8 cellular contexts compared by ENCODE assay signal in genomic region chr11:64186205-64187165, GRCh38. TPM values are rescaled to one million over a fixed set of nuclear protein-coding genes. Genes with fewer than 3 reads are reported as not detected.
DNase-seq lines count a peak whose midpoint lies in the region; ATAC-seq, FAIRE-seq and TF ChIP-seq lines count a peak whose summit lies in the region.

No MANE protein-coding gene starts in this region.

- no peak for FAIRE-seq in A549 (lab: Jason Lieb, UNC)

- no peaks in the 10 kb centered on the region for H3K27me3 ChIP-seq in lung (ENCODE audit: control insufficient read depth, insufficient read depth)

- DNase-seq in A549 (ENCODE audit: low read depth in 1 of 2, low spot score in 1 of 2) (no peak), activated T-cell treated with anti-CD3 and anti-CD28 coated beads for 4 hours (peak; percentile 21), lung (ENCODE audit: low spot score) (no peak), LoVo (ENCODE audit: low spot score) (no peak), NCI-H2029 (lab: John Stamatoyannopoulos, UW) (no peak)

- TF ChIP-seq CTCF in A549 (IDR thresholded peaks at IDR 0.05) = no peak
- TF ChIP-seq CTCF in lung (IDR thresholded peaks at IDR 0.05; ENCODE audit: control extremely low read depth, extremely low read depth) = no peak

- CTCF ChIA-PET in A549 (lab: Yijun Ruan, JAX) = interaction anchor here (0.8 to 3.4 kb wide), 11 partner anchors 9 to 188 kb away, joined by 3 to 29 read pairs (median 4); partner anchors contain the start of genes FERMT3, FKBP2 and MACROD1

- H3K4me1 ChIP-seq in A549 (peaks cover 21% of the 10 kb centered on the region), lung (ENCODE audit: control insufficient read depth in 2 of 2, insufficient read depth in 2 of 2, low read length in 2 of 2) (peaks cover 0 to 4% of the 10 kb centered on the region in 2 donors)

- POLR2A ChIA-PET in A549 (lab: Yijun Ruan, JAX) = interaction anchor here (0.6 to 2.3 kb wide), 18 partner anchors 11 to 247 kb away, joined by 3 to 22 read pairs (median 4); partner anchors contain the start of genes COX8A, FKBP2, GPR137 and MACROD1

- peak; percentile 79 for TF ChIP-seq POLR2A in A549 (IDR thresholded peaks at IDR 0.05; ENCODE audit: low read length)

- TF ChIP-seq RAD21 in A549 (conservative IDR thresholded peaks at IDR 0.05 in 1 of 2, IDR thresholded peaks at IDR 0.05 in 1 of 2) = no peak

- peak in 1 of 2 experiments; percentile 0; a peak in 2 of 6 replicates for ATAC-seq in A549
- ATAC-seq in HG02840 (IDR thresholded peaks at IDR 0.05; ENCODE audit: low FRiP score, unreplicated experiment) = peak; percentile 6
- no peak for ATAC-seq in lung (ENCODE audit: insufficient read depth, low FRiP score)
- no peak for ATAC-seq in GM18861 (IDR thresholded peaks at IDR 0.05; ENCODE audit: unreplicated experiment)
- no peak for ATAC-seq in HG02938 (IDR thresholded peaks at IDR 0.05; ENCODE audit: unreplicated experiment)

- H3K9me3 ChIP-seq in A549 (no peaks in the 10 kb centered on the region), lung (ENCODE audit: control insufficient read depth in 2 of 2, insufficient read depth in 1 of 2, low read length in 1 of 2) (no peaks in the 10 kb centered on the region)

- WGBS in A549 (ENCODE audit: missing lambda C conversion rate) = 3% methylated on average over 33 of the region's 90 CpGs
- 1% methylated on average over 67 to 90 of the region's 90 CpGs for WGBS in lung, 2 donors

- TF ChIP-seq EP300 in A549 (IDR thresholded peaks at IDR 0.05) = no peak

- H3K27ac ChIP-seq in A549 = no peak overlapping the region; a peak in 1 of 6 replicates
- H3K27ac ChIP-seq in lung (ENCODE audit: low read depth in 1 of 2, low read length in 1 of 2) = peak overlapping the region; percentile 80

- H3K36me3 ChIP-seq in lung (ENCODE audit: control insufficient read depth in 2 of 2, insufficient read depth in 2 of 2, low read length in 2 of 2) = no peaks in the 10 kb centered on the region

- H3K4me3 ChIP-seq in A549 (no peak overlapping the region), lung (no peak overlapping the region)

- no peak overlapping the region for H3K4me2 ChIP-seq in A549

TF ChIP-seq in A549, 52 proteins besides CTCF, POLR2A, EP300 and RAD21:
- peak; percentile 93; the same call in 1 of the 2 replicates for TF ChIP-seq MAX (IDR thresholded peaks at IDR 0.05)
- no peak for TF ChIP-seq EHF (CRISPR knock-in tag; IDR thresholded peaks at IDR 0.05)
- no peak for TF ChIP-seq CEBPB (IDR thresholded peaks at IDR 0.05)

RNA-seq across cellular contexts. Expression of gene STIP1, which starts 0.5 kb away (rescaled TPM):
- polyA plus RNA-seq in A549 (2011; rRNA removed) (288 and 300 TPM in 2 replicates), A549 (2017; fragmentation: RNase III; extraction: RNeasy Plus Mini Kit Qiagen cat#74134 plus additional on column Dnase treatment) (274 to 320 TPM (median 297 TPM) in 3 replicates), lung (10 to 100 TPM; 75.9 to 82.1 TPM)
- polyA plus RNA-seq in A549 (2012; cell fraction: cytosol; rRNA removed) = 268 and 305 TPM in 2 replicates
- polyA plus RNA-seq in A549 (2012; cell fraction: nucleus; rRNA removed) = 273 and 299 TPM in 2 replicates
- 535 and 537 TPM in 2 replicates for polyA minus RNA-seq in A549 (2011; rRNA and poly(A)+ RNA removed)
- total RNA-seq in lung = 100 to 1,000 TPM; 107 to 122 TPM

RNA-seq across cellular contexts. Expression of gene FERMT3, which starts 20.0 kb away (rescaled TPM):
- 0.42 and 0.56 TPM in 2 replicates for polyA plus RNA-seq in A549 (2011; rRNA removed)
- polyA plus RNA-seq in A549 (2012; cell fraction: cytosol; rRNA removed) = 2.6 and 3.2 TPM in 2 replicates
- polyA plus RNA-seq in A549 (2012; cell fraction: nucleus; rRNA removed) = 36.7 and 41.4 TPM in 2 replicates
- polyA plus RNA-seq in A549 (2017; fragmentation: RNase III; extraction: RNeasy Plus Mini Kit Qiagen cat#74134 plus additional on column Dnase treatment) = 1.9 to 2.1 TPM (median 2.0 TPM) in 3 replicates
- 0.66 and 0.68 TPM in 2 replicates for polyA minus RNA-seq in A549 (2011; rRNA and poly(A)+ RNA removed)
- 100 to 1,000 TPM in 1 of 2 donors, 10 to 100 TPM in 1; 17.4 to 102 TPM for total RNA-seq in lung
- polyA plus RNA-seq in lung = 100 to 1,000 TPM in 1 of 2 donors, 10 to 100 TPM in 1; 67.3 to 182 TPM

RNA-seq across cellular contexts. Expression of gene MACROD1, which starts 20.6 kb away (rescaled TPM):
- polyA plus RNA-seq in A549 (2011; rRNA removed) = 10.0 and 16.6 TPM in 2 replicates
- 8.8 and 11.9 TPM in 2 replicates for polyA plus RNA-seq in A549 (2012; cell fraction: cytosol; rRNA removed)
- polyA plus RNA-seq in A549 (2012; cell fraction: nucleus; rRNA removed) = 13.7 and 20.8 TPM in 2 replicates
- 12.0 to 16.4 TPM (median 15.1 TPM) in 3 replicates for polyA plus RNA-seq in A549 (2017; fragmentation: RNase III; extraction: RNeasy Plus Mini Kit Qiagen cat#74134 plus additional on column Dnase treatment)
- polyA minus RNA-seq in A549 (2011; rRNA and poly(A)+ RNA removed) = 3.5 and 6.7 TPM in 2 replicates
- total RNA-seq in lung = 10 to 100 TPM; 13.6 to 24.5 TPM
- 10 to 100 TPM in 1 of 2 donors, 1 to 10 TPM in 1; 9.9 to 70.0 TPM for polyA plus RNA-seq in lung

RNA-seq across cellular contexts. Expression of gene TRPT1, which starts 39.5 kb away (rescaled TPM):
- polyA plus RNA-seq in A549 (2011; rRNA removed) (18.6 and 25.2 TPM in 2 replicates), A549 (2017; fragmentation: RNase III; extraction: RNeasy Plus Mini Kit Qiagen cat#74134 plus additional on column Dnase treatment) (24.2 to 28.5 TPM (median 26.1 TPM) in 3 replicates), lung (10 to 100 TPM; 34.6 to 62.5 TPM)
- 31.3 and 36.3 TPM in 2 replicates for polyA plus RNA-seq in A549 (2012; cell fraction: cytosol; rRNA removed)
- polyA plus RNA-seq in A549 (2012; cell fraction: nucleus; rRNA removed) = 59.6 and 75.7 TPM in 2 replicates
- 26.9 and 27.9 TPM in 2 replicates for polyA minus RNA-seq in A549 (2011; rRNA and poly(A)+ RNA removed)
- 10 to 100 TPM; 18.3 to 34.0 TPM for total RNA-seq in lung

RNA-seq across cellular contexts. Expression of gene NUDT22, which starts 39.6 kb away (rescaled TPM):
- polyA plus RNA-seq in A549 (2011; rRNA removed) (21.5 and 21.7 TPM in 2 replicates), A549 (2017; fragmentation: RNase III; extraction: RNeasy Plus Mini Kit Qiagen cat#74134 plus additional on column Dnase treatment) (25.7 to 33.2 TPM (median 33.1 TPM) in 3 replicates), lung (10 to 100 TPM; 62.0 to 67.8 TPM)
- 42.0 and 52.4 TPM in 2 replicates for polyA plus RNA-seq in A549 (2012; cell fraction: cytosol; rRNA removed)
- 73.1 and 89.7 TPM in 2 replicates for polyA plus RNA-seq in A549 (2012; cell fraction: nucleus; rRNA removed)
- polyA minus RNA-seq in A549 (2011; rRNA and poly(A)+ RNA removed) = 15.2 and 16.5 TPM in 2 replicates
- total RNA-seq in lung = 10 to 100 TPM; 23.7 to 90.2 TPM

Comparison
In these comparisons a context has a peak if more than half of its experiments do, and no peak if none do; other contexts are left out.
1. H3K27ac ChIP-seq: peak in lung (2 of 2); none in A549 (0 of 2).